In the genomic region with DNA sequence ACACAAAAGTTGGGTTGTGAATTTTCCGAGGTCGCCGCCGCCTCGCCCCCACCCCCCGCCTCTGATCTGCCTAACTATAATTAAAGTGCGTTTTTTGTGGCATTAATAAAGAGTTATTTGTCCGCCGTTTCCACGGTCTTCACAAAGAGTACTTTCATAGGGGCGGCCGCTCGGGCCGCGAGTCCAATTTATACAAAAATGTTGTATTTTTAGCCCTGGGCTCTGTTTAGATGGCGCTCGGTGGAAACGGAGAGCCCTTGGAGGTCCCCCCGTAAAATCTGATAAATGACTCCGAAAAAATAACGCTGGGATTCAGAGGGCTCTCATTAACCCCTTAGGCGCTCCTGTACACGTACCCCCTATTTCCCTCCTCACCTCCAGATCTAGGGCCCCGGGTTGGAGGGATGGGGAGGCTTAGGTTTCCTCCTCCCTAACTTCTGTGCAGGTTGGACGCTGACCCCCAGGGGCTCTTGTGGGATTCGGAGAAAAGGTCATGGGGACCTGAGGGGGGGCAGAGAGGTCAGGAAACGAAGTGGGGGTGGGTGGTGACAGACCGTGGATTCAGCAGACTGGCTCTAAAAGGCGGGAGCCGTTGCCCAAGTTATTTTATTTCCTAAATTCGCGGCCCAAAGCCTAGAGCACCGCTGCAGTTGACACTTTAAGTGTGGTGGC, we compare ENCODE assay signal across 1 cellular context.
TF ChIP-seq lines count a peak whose summit lies in the region.

No MANE protein-coding gene starts in this region.

TF ChIP-seq in HEK293, 187 proteins besides CTCF, POLR2A, EP300 and RAD21 (continued from another document):
- TF ChIP-seq, protein P1, sequence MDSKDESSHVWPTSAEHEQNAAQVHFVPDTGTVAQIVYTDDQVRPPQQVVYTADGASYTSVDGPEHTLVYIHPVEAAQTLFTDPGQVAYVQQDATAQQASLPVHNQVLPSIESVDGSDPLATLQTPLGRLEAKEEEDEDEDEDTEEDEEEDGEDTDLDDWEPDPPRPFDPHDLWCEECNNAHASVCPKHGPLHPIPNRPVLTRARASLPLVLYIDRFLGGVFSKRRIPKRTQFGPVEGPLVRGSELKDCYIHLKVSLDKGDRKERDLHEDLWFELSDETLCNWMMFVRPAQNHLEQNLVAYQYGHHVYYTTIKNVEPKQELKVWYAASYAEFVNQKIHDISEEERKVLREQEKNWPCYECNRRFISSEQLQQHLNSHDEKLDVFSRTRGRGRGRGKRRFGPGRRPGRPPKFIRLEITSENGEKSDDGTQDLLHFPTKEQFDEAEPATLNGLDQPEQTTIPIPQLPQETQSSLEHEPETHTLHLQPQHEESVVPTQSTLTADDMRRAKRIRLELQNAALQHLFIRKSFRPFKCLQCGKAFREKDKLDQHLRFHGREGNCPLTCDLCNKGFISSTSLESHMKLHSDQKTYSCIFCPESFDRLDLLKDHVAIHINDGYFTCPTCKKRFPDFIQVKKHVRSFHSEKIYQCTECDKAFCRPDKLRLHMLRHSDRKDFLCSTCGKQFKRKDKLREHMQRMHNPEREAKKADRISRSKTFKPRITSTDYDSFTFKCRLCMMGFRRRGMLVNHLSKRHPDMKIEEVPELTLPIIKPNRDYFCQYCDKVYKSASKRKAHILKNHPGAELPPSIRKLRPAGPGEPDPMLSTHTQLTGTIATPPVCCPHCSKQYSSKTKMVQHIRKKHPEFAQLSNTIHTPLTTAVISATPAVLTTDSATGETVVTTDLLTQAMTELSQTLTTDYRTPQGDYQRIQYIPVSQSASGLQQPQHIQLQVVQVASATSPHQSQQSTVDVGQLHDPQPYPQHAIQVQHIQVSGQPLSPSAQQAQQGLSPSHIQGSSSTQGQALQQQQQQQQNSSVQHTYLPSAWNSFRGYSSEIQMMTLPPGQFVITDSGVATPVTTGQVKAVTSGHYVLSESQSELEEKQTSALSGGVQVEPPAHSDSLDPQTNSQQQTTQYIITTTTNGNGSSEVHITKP (tag by site-specific recombination; IDR thresholded peaks at IDR 0.05), result peak; percentile 63; the same call in 1 of the 2 replicates
- TF ChIP-seq ZFP37 (tag by site-specific recombination; IDR thresholded peaks at IDR 0.05) (no peak), ZNF423 (tag by site-specific recombination; IDR thresholded peaks at IDR 0.05) (no peak), MYNN (tag by site-specific recombination; IDR thresholded peaks at IDR 0.05; ENCODE audit: borderline replicate concordance) (no peak), ZNF623 (tag by site-specific recombination; IDR thresholded peaks at IDR 0.05) (no peak), ZNF544 (tag by site-specific recombination; IDR thresholded peaks at IDR 0.05) (no peak), ZNF555 (tag by site-specific recombination; conservative IDR thresholded peaks at IDR 0.05) (no peak), KLF16 (tag by site-specific recombination; IDR thresholded peaks at IDR 0.05) (no peak), ZNF302 (tag by site-specific recombination; IDR thresholded peaks at IDR 0.05; ENCODE audit: low read depth) (no peak), ZNF112 (tag by site-specific recombination; IDR thresholded peaks at IDR 0.05) (no peak)
